Comparison of ENCODE assay signal across 1 cellular context in the genomic region with DNA sequence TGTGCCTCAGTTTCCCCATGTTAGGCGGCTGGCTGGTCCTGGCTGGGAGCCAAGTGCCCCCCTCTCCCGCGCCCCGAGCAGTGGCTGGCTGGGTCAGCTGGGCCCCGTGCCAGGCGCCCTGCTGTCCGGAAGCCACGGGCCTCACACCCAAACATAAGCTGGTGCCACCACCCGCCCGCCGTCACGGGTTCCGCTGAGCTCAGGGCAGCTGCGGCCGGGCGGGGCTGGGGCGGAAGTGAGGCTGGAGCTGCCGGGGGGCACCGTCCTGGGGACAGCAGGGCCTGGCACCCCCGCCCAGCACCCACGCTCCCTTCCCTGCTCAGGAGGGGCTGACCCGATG.
TF ChIP-seq lines count a peak whose summit lies in the region.

No MANE protein-coding gene starts in this region.

TF ChIP-seq in GM23338, 12 proteins besides CTCF, POLR2A, EP300 and RAD21:
- no peak for TF ChIP-seq NANOG (IDR thresholded peaks at IDR 0.05; ENCODE audit: borderline replicate concordance)
- TF ChIP-seq ZNF462 (CRISPR knock-in tag; IDR thresholded peaks at IDR 0.05): no peak
- TF ChIP-seq ZNF114 (CRISPR knock-in tag; IDR thresholded peaks at IDR 0.05): no peak
- no peak for TF ChIP-seq ZNF331 (CRISPR knock-in tag; IDR thresholded peaks at IDR 0.05; ENCODE audit: low read depth)
- no peak for TF ChIP-seq EZH2 (IDR thresholded peaks at IDR 0.05; ENCODE audit: low read depth, unreplicated experiment)
- no peak for TF ChIP-seq EZH2phosphoT487 (IDR thresholded peaks at IDR 0.05; ENCODE audit: unreplicated experiment)
- TF ChIP-seq, protein P1, sequence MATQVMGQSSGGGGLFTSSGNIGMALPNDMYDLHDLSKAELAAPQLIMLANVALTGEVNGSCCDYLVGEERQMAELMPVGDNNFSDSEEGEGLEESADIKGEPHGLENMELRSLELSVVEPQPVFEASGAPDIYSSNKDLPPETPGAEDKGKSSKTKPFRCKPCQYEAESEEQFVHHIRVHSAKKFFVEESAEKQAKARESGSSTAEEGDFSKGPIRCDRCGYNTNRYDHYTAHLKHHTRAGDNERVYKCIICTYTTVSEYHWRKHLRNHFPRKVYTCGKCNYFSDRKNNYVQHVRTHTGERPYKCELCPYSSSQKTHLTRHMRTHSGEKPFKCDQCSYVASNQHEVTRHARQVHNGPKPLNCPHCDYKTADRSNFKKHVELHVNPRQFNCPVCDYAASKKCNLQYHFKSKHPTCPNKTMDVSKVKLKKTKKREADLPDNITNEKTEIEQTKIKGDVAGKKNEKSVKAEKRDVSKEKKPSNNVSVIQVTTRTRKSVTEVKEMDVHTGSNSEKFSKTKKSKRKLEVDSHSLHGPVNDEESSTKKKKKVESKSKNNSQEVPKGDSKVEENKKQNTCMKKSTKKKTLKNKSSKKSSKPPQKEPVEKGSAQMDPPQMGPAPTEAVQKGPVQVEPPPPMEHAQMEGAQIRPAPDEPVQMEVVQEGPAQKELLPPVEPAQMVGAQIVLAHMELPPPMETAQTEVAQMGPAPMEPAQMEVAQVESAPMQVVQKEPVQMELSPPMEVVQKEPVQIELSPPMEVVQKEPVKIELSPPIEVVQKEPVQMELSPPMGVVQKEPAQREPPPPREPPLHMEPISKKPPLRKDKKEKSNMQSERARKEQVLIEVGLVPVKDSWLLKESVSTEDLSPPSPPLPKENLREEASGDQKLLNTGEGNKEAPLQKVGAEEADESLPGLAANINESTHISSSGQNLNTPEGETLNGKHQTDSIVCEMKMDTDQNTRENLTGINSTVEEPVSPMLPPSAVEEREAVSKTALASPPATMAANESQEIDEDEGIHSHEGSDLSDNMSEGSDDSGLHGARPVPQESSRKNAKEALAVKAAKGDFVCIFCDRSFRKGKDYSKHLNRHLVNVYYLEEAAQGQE (IDR thresholded peaks at IDR 0.05; ENCODE audit: unreplicated experiment): no peak
- no peak for TF ChIP-seq CREB1 (CRISPR knock-in tag; IDR thresholded peaks at IDR 0.05; ENCODE audit: low read depth)
- no peak for TF ChIP-seq JUNB (IDR thresholded peaks at IDR 0.05; ENCODE audit: unreplicated experiment)
- TF ChIP-seq, protein P2, sequence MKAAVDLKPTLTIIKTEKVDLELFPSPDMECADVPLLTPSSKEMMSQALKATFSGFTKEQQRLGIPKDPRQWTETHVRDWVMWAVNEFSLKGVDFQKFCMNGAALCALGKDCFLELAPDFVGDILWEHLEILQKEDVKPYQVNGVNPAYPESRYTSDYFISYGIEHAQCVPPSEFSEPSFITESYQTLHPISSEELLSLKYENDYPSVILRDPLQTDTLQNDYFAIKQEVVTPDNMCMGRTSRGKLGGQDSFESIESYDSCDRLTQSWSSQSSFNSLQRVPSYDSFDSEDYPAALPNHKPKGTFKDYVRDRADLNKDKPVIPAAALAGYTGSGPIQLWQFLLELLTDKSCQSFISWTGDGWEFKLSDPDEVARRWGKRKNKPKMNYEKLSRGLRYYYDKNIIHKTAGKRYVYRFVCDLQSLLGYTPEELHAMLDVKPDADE (IDR thresholded peaks at IDR 0.05): no peak
- TF ChIP-seq POLR2AphosphoS5 (IDR thresholded peaks at IDR 0.05; ENCODE audit: low read depth): no peak
- no peak for TF ChIP-seq STAT1 (IDR thresholded peaks at IDR 0.05; ENCODE audit: unreplicated experiment)
